ENCODE assay signal across 7 cellular contexts in genomic region chr12:95703986-95704385, GRCh38.
"Had no signal": no experiment of that assay in that cellular context is flagged by ENCODE, and none has a peak within 500 bp of the region (broad histone marks: within the 10 kb centered on the region; RNA-seq: fewer than 3 reads in every experiment).

No MANE protein-coding gene starts in this region.

- H3K27ac ChIP-seq: GM23248 had no signal

- H3K36me3 ChIP-seq: HAP-1 had no signal

- DNase-seq: GM23248, GOT3, H7, HFFc6 had no signal

- H3K4me3 ChIP-seq: GM23248, HAP-1 had no signal

- H3K9me3 ChIP-seq: HAP-1 had no signal

- H3K27ac Mint-ChIP-seq: HFFc6, IgD-negative memory B cell had no signal

- H2AFZ ChIP-seq: GM23248 had no signal

- ATAC-seq: HCT116 had no signal

- H3K9me3 Mint-ChIP-seq: HFFc6, IgD-negative memory B cell had no signal

- H3K4me3 Mint-ChIP-seq: HFFc6, IgD-negative memory B cell had no signal
